In genomic region chr10:22325948-22326702, GRCh38 we compare ENCODE assay signal across 8 cellular contexts. TPM values are rescaled to one million over a fixed set of nuclear protein-coding genes. Genes with fewer than 3 reads are reported as not detected.
A peak's percentile ranks its signal among the peaks of the same experiment; 100 is the strongest.
DNase-seq lines count a peak whose midpoint lies in the region; ATAC-seq, FAIRE-seq and TF ChIP-seq lines count a peak whose summit lies in the region.

No MANE protein-coding gene starts in this region.

- no peak overlapping the region for H3K27ac ChIP-seq in astrocyte (ENCODE audit: low read depth, low read length)
- peak overlapping the region; percentile 36 to 58 for H3K27ac ChIP-seq in lung (ENCODE audit: low read depth in 1 of 2, low read length in 1 of 2)
- peak overlapping the region; percentile 48 for H3K27ac ChIP-seq in upper lobe of right lung

- peak overlapping the region; percentile 71 for H3K4me3 Mint-ChIP-seq in activated naive CD4-positive, alpha-beta T cell treated with anti-CD3 and anti-CD28 coated beads, Interleukin-2, amount 10 ng/mL, durations not matched to agents 7 days and 5 days
- peak overlapping the region; percentile 94 for H3K4me3 Mint-ChIP-seq in astrocyte (ENCODE audit: unreplicated experiment)

- H3K4me1 ChIP-seq in astrocyte (ENCODE audit: insufficient read depth, low read length) (peaks cover 22% of the 10 kb centered on the region), lung (ENCODE audit: control insufficient read depth in 2 of 2, insufficient read depth in 2 of 2, low read length in 2 of 2) (peaks cover 2 to 25% of the 10 kb centered on the region in 2 donors), upper lobe of right lung (peaks cover 28% of the 10 kb centered on the region)

- CTCF ChIA-PET in activated naive CD4-positive, alpha-beta T cell treated with anti-CD3 and anti-CD28 coated beads, Interleukin-2, amount 10 ng/mL, durations not matched to agents 7 days and 5 days (lab: Charles Lee), result no interaction called here

- peaks cover 41% of the 10 kb centered on the region for H3K4me1 Mint-ChIP-seq in activated naive CD4-positive, alpha-beta T cell treated with anti-CD3 and anti-CD28 coated beads, Interleukin-2, amount 10 ng/mL, durations not matched to agents 7 days and 5 days
- H3K4me1 Mint-ChIP-seq in astrocyte (ENCODE audit: low read depth, unreplicated experiment), result peaks cover 14% of the 10 kb centered on the region

- no peak for DNase-seq in activated naive CD4-positive, alpha-beta T cell treated with anti-CD3 and anti-CD28 coated beads, Interleukin-2, amount 10 ng/mL, durations not matched to agents 7 days and 5 days
- DNase-seq in activated naive CD4-positive, alpha-beta T cell (lab: John Stamatoyannopoulos, UW), result no peak
- peak; percentile 14 for DNase-seq in astrocyte (ENCODE audit: low read depth)
- no peak for DNase-seq in lung (ENCODE audit: low spot score)
- no peak for DNase-seq in upper lobe of right lung
- DNase-seq in NCI-H1048 (lab: John Stamatoyannopoulos, UW), result no peak
- no peak for DNase-seq in occipital lobe (lab: John Stamatoyannopoulos, UW)
- no peak for DNase-seq in nucleus accumbens (lab: John Stamatoyannopoulos, UW)

- FAIRE-seq in astrocyte (lab: Jason Lieb, UNC), result no peak

- H3K9ac ChIP-seq in astrocyte (ENCODE audit: low read length), result peak overlapping the region; percentile 71

- peak overlapping the region; percentile 72 for H3K27ac Mint-ChIP-seq in activated naive CD4-positive, alpha-beta T cell treated with anti-CD3 and anti-CD28 coated beads, Interleukin-2, amount 10 ng/mL, durations not matched to agents 7 days and 5 days
- H3K27ac Mint-ChIP-seq in astrocyte (ENCODE audit: unreplicated experiment), result peak overlapping the region; percentile 98

- H3K36me3 ChIP-seq in astrocyte (ENCODE audit: insufficient read depth, low read length), result peaks cover 14% of the 10 kb centered on the region
- peaks cover 2 to 5% of the 10 kb centered on the region in 2 donors for H3K36me3 ChIP-seq in lung (ENCODE audit: control insufficient read depth in 2 of 2, insufficient read depth in 2 of 2, low read length in 2 of 2)
- H3K36me3 ChIP-seq in upper lobe of right lung, result peaks cover 35% of the 10 kb centered on the region

- no peaks in the 10 kb centered on the region for H3K9me3 Mint-ChIP-seq in activated naive CD4-positive, alpha-beta T cell treated with anti-CD3 and anti-CD28 coated beads, Interleukin-2, amount 10 ng/mL, durations not matched to agents 7 days and 5 days
- H3K9me3 Mint-ChIP-seq in astrocyte (ENCODE audit: unreplicated experiment), result no peaks in the 10 kb centered on the region

- 29 to 30% methylated on average over 18 of the region's 18 CpGs for WGBS in lung, 2 donors

- H3K4me2 ChIP-seq in astrocyte (ENCODE audit: low read length), result peak overlapping the region; percentile 83

- H3K9me3 ChIP-seq in astrocyte (ENCODE audit: insufficient read depth, low read depth, low read length), result no peaks in the 10 kb centered on the region
- peaks cover 0 to 1% of the 10 kb centered on the region in 2 donors for H3K9me3 ChIP-seq in lung (ENCODE audit: control insufficient read depth in 2 of 2, insufficient read depth in 1 of 2, low read length in 1 of 2)
- H3K9me3 ChIP-seq in upper lobe of right lung, result no peaks in the 10 kb centered on the region

- peaks cover 32% of the 10 kb centered on the region for H3K27me3 ChIP-seq in astrocyte (ENCODE audit: insufficient read depth, low read length)
- H3K27me3 ChIP-seq in lung (ENCODE audit: control insufficient read depth, insufficient read depth), result no peaks in the 10 kb centered on the region
- H3K27me3 ChIP-seq in upper lobe of right lung, result peaks cover 6% of the 10 kb centered on the region

- intact Hi-C loops in upper lobe of right lung (cut with DNase I), result no loop called here

- H4K20me1 ChIP-seq in astrocyte (ENCODE audit: insufficient read depth, low read length), result peaks cover 43% of the 10 kb centered on the region

- H3K27me3 Mint-ChIP-seq in activated naive CD4-positive, alpha-beta T cell treated with anti-CD3 and anti-CD28 coated beads, Interleukin-2, amount 10 ng/mL, durations not matched to agents 7 days and 5 days, result peaks cover 45% of the 10 kb centered on the region
- H3K27me3 Mint-ChIP-seq in astrocyte (ENCODE audit: low read depth, unreplicated experiment), result peaks cover 24% of the 10 kb centered on the region

- peak overlapping the region; percentile 51 for H2AFZ ChIP-seq in astrocyte (ENCODE audit: low read depth, low read length)

- H3K79me2 ChIP-seq in astrocyte (ENCODE audit: insufficient read depth, low read length), result peaks cover 36% of the 10 kb centered on the region

- ATAC-seq in lung (ENCODE audit: insufficient read depth, low FRiP score), result no peak
- no peak for ATAC-seq in upper lobe of right lung

- TF ChIP-seq CTCF in astrocyte (IDR thresholded peaks at IDR 0.05; ENCODE audit: insufficient read depth, low read depth, low read length) (no peak), lung (IDR thresholded peaks at IDR 0.05; ENCODE audit: control extremely low read depth, extremely low read depth) (no peak), upper lobe of right lung (IDR thresholded peaks at IDR 0.05) (no peak)

- peak overlapping the region; percentile 72 for H3K4me3 ChIP-seq in astrocyte (ENCODE audit: insufficient read depth, low read depth, low read length)
- H3K4me3 ChIP-seq in lung, result peak overlapping the region; percentile 29
- peak overlapping the region; percentile 63 for H3K4me3 ChIP-seq in upper lobe of right lung

- peaks cover 18% of the 10 kb centered on the region for H3K36me3 Mint-ChIP-seq in activated naive CD4-positive, alpha-beta T cell treated with anti-CD3 and anti-CD28 coated beads, Interleukin-2, amount 10 ng/mL, durations not matched to agents 7 days and 5 days
- H3K36me3 Mint-ChIP-seq in astrocyte (ENCODE audit: low read depth, unreplicated experiment), result peaks cover 14% of the 10 kb centered on the region

RNA-seq across cellular contexts. Expression of gene BMI1, which starts 5.2 kb away (rescaled TPM):
- total RNA-seq in astrocyte, result 29.7 and 30.8 TPM in 2 replicates
- total RNA-seq in lung, result 10 to 100 TPM; 40.8 to 81.1 TPM
- polyA plus RNA-seq in lung, result 10 to 100 TPM; 21.9 to 22.5 TPM
- 50.9 TPM for total RNA-seq in upper lobe of right lung
- 138 TPM for total RNA-seq in occipital lobe

RNA-seq across cellular contexts. Expression of gene COMMD3, which starts 9.9 kb away (rescaled TPM):
- total RNA-seq in astrocyte (28.0 and 28.8 TPM in 2 replicates), lung (10 to 100 TPM; 51.2 to 70.3 TPM), upper lobe of right lung (44.8 TPM), occipital lobe (58.6 TPM)
- 10 to 100 TPM; 40.6 to 61.2 TPM for polyA plus RNA-seq in lung

RNA-seq across cellular contexts. Expression of gene SPAG6, which starts 19.2 kb away (rescaled TPM):
- not detected in 2 replicates for total RNA-seq in astrocyte
- 10 to 100 TPM; 34.2 to 40.1 TPM for total RNA-seq in lung
- polyA plus RNA-seq in lung, result 10 to 100 TPM; 12.2 to 13.1 TPM
- not detected for total RNA-seq in upper lobe of right lung
- 1.2 TPM for total RNA-seq in occipital lobe

Comparison
In these comparisons a context has a peak if more than half of its experiments do, and no peak if none do; other contexts are left out.
1. RNA of gene SPAG6, which starts 19.2 kb away (total RNA-seq): 34.2 to 40.1 TPM in lung; 1.2 TPM in occipital lobe (single experiment), not detected in upper lobe of right lung (single experiment) and not detected in astrocyte; every median in the first group is over 10 times any median in the second.
2. Peak in every context shown above with its lines, with median percentiles within 50 percentile points of each other: H3K4me3 ChIP-seq.